In the genomic region with DNA sequence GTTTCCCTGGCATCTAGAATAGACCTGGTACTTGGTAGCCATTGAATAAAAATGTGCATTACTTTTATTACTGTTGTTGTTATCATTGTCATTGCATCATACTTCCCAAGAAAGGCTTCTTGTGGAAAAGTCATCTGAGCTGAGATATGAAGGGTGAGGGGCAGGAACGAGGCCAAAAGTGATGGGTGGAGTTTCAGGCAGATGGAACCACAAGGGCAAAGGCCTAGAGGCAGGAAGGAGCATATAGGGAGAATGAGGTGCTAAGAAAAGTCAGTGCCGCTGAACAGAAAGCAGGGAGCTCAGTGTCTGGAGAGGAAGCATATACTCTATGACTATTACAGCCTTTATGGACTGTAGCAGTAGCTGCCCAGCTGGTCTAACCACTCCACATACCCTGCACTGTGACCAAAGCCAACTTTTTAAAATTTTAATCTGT, we compare ENCODE assay signal across 17 cellular contexts.
DNase-seq lines count a peak whose midpoint lies in the region; ATAC-seq and TF ChIP-seq lines count a peak whose summit lies in the region.
"Had no signal": no experiment of that assay in that cellular context is flagged by ENCODE, and none has a peak within 500 bp of the region (broad histone marks: within the 10 kb centered on the region; RNA-seq: fewer than 3 reads in every experiment).

No MANE protein-coding gene starts in this region.

- H3K79me2 ChIP-seq in smooth muscle cell (ENCODE audit: low read depth): no peaks in the 10 kb centered on the region

- H3K36me3 Mint-ChIP-seq in activated T-cell treated with anti-CD3 and anti-CD28 coated beads, Interleukin-2, amount 50 U/mL, for 24 hours (ENCODE audit: low read depth): no peaks in the 10 kb centered on the region
- no peaks in the 10 kb centered on the region for H3K36me3 Mint-ChIP-seq in activated T-cell treated with anti-CD3 and anti-CD28 coated beads, Interleukin-2, amount 50 U/mL, for 4 hours (ENCODE audit: insufficient read depth)
- H3K36me3 Mint-ChIP-seq: T-cell had no signal

- no peak for ATAC-seq in activated T-cell treated with anti-CD3 and anti-CD28 coated beads, Interleukin-2, amount 50 U/mL, for 4 hours
- ATAC-seq in GM18502 (IDR thresholded peaks at IDR 0.05; ENCODE audit: poor library complexity, unreplicated experiment): no peak
- ATAC-seq in left lobe of liver: no peak
- ATAC-seq: stimulated activated naive CD8-positive, alpha-beta T cell treated with anti-CD3 and anti-CD28 coated beads, Interleukin-15, Interleukin-2, amounts not matched to agents 100 U/mL and 50 U/mL, for 24 hours; T-cell had no signal

- H3F3A ChIP-seq in smooth muscle cell (ENCODE audit: low read depth): no peaks in the 10 kb centered on the region

- peak overlapping the region; percentile 6 for H3K4me2 ChIP-seq in smooth muscle cell

- no peaks in the 10 kb centered on the region for H4K20me1 ChIP-seq in smooth muscle cell (ENCODE audit: low read depth)

- H3K4me1 ChIP-seq in smooth muscle cell (ENCODE audit: low read depth) (no peaks in the 10 kb centered on the region), adrenal gland (replicated peaks in 1 of 2) (no peaks in the 10 kb centered on the region)
- H3K4me1 ChIP-seq: uterus had no signal

- no peak overlapping the region for H3K9ac ChIP-seq in smooth muscle cell (ENCODE audit: low read depth)

- H3K27me3 Mint-ChIP-seq in activated T-cell treated with anti-CD3 and anti-CD28 coated beads, Interleukin-2, amount 50 U/mL, for 24 hours: no peaks in the 10 kb centered on the region
- H3K27me3 Mint-ChIP-seq in activated T-cell treated with anti-CD3 and anti-CD28 coated beads, Interleukin-2, amount 50 U/mL, for 4 hours (ENCODE audit: low read depth): no peaks in the 10 kb centered on the region
- H3K27me3 Mint-ChIP-seq: T-cell had no signal

- in situ Hi-C loops in SK-MEL-5 (cut with HindIII; ENCODE audit: low pct_unique_long_range_greater_than_20kb, low sequenced_read_pairs): no loop called here

- TF ChIP-seq CTCF in fibroblast of the aortic adventitia (IDR thresholded peaks at IDR 0.05; ENCODE audit: insufficient read depth, low read length) (no peak), smooth muscle cell (IDR thresholded peaks at IDR 0.05; ENCODE audit: borderline replicate concordance, insufficient read depth, poor library complexity, severe bottlenecking) (no peak), adrenal gland (IDR thresholded peaks at IDR 0.05) (no peak)

- WGBS in smooth muscle cell (ENCODE audit: low lambda C conversion rate): 40% methylated on average over 2 of the region's 2 CpGs
- WGBS in adrenal gland, 4 donors: 66 to 87% (median 74%) methylated on average over 2 of the region's 2 CpGs

- H3K4me1 Mint-ChIP-seq in activated T-cell treated with anti-CD3 and anti-CD28 coated beads, Interleukin-2, amount 50 U/mL, for 24 hours (ENCODE audit: low read depth): peaks cover 61% of the 10 kb centered on the region
- H3K4me1 Mint-ChIP-seq in activated T-cell treated with anti-CD3 and anti-CD28 coated beads, Interleukin-2, amount 50 U/mL, for 4 hours (ENCODE audit: low read depth): peaks cover 43% of the 10 kb centered on the region

- no peaks in the 10 kb centered on the region for H3K27me3 ChIP-seq in smooth muscle cell (ENCODE audit: low read depth)
- peaks cover 3% of the 10 kb centered on the region for H3K27me3 ChIP-seq in adrenal gland
- H3K27me3 ChIP-seq: uterus had no signal

- TF ChIP-seq POLR2A in adrenal gland (IDR thresholded peaks at IDR 0.05): no peak

- no peak overlapping the region for H3K4me3 Mint-ChIP-seq in activated T-cell treated with anti-CD3 and anti-CD28 coated beads, Interleukin-2, amount 50 U/mL, for 24 hours
- H3K4me3 Mint-ChIP-seq in activated T-cell treated with anti-CD3 and anti-CD28 coated beads, Interleukin-2, amount 50 U/mL, for 4 hours: no peak overlapping the region
- H3K4me3 Mint-ChIP-seq: HFFc6, T-cell had no signal

- intact Hi-C loops in adrenal gland (cut with DNase I): no loop called here

- no peak overlapping the region for H3K27ac ChIP-seq in smooth muscle cell (ENCODE audit: low read depth)
- no peak overlapping the region for H3K27ac ChIP-seq in adrenal gland
- H3K27ac ChIP-seq: RWPE1, uterus had no signal

- peak overlapping the region; percentile 13 for H3K27ac Mint-ChIP-seq in activated T-cell treated with anti-CD3 and anti-CD28 coated beads, Interleukin-2, amount 50 U/mL, for 24 hours
- H3K27ac Mint-ChIP-seq: HFFc6 had no signal

- H3K9me3 ChIP-seq in smooth muscle cell (replicated peaks; ENCODE audit: low read depth) (no peaks in the 10 kb centered on the region), adrenal gland (replicated peaks in 1 of 3) (no peaks in the 10 kb centered on the region)
- H3K9me3 ChIP-seq: uterus had no signal

- H3K36me3 ChIP-seq in smooth muscle cell (ENCODE audit: low read depth): no peaks in the 10 kb centered on the region
- no peaks in the 10 kb centered on the region for H3K36me3 ChIP-seq in adrenal gland (replicated peaks in 1 of 2)
- H3K36me3 ChIP-seq: uterus had no signal

- H3K9me3 Mint-ChIP-seq in activated T-cell treated with anti-CD3 and anti-CD28 coated beads, Interleukin-2, amount 50 U/mL, for 24 hours: no peaks in the 10 kb centered on the region
- H3K9me3 Mint-ChIP-seq in activated T-cell treated with anti-CD3 and anti-CD28 coated beads, Interleukin-2, amount 50 U/mL, for 4 hours: no peaks in the 10 kb centered on the region
- H3K9me3 Mint-ChIP-seq: HFFc6, T-cell had no signal

- no peak overlapping the region for H2AFZ ChIP-seq in smooth muscle cell (ENCODE audit: low read depth)

- H3K4me3 ChIP-seq in fibroblast of the aortic adventitia (ENCODE audit: low read depth, low read length) (no peak overlapping the region), smooth muscle cell (no peak overlapping the region), adrenal gland (no peak overlapping the region)
- H3K4me3 ChIP-seq: uterus had no signal

- DNase-seq in activated T-cell treated with anti-CD3 and anti-CD28 coated beads, Interleukin-2, amount 50 U/mL, for 24 hours: no peak
- DNase-seq in activated T-cell treated with anti-CD3 and anti-CD28 coated beads, Interleukin-2, amount 50 U/mL, for 4 hours: no peak
- peak; percentile 36 for DNase-seq in SK-MEL-5 (ENCODE audit: low read depth, low spot score)
- peak; percentile 85 for DNase-seq in fibroblast of the aortic adventitia (ENCODE audit: low read depth)
- DNase-seq in smooth muscle cell (lab: John Stamatoyannopoulos, UW; ENCODE audit: unreplicated experiment): no peak
- DNase-seq in left lobe of liver (ENCODE audit: low spot score): no peak
- no peak for DNase-seq in adrenal gland
- DNase-seq: activated T-cell treated with anti-CD3 and anti-CD28 coated beads, Interleukin-2, amount 50 U/mL, for 1 hour; amygdala; HFFc6; NCI-H1092; NCI-H748 treated with DMSO at 0.1 percent for 48 hours; stimulated activated naive CD8-positive, alpha-beta T cell treated with anti-CD3 and anti-CD28 coated beads, Interleukin-15, Interleukin-2, amounts not matched to agents 100 U/mL and 50 U/mL, for 24 hours; T-cell; uterus had no signal

Comparison
In these comparisons a context has a peak if more than half of its experiments do, and no peak if none do; other contexts are left out.
1. DNase-seq: peak in SK-MEL-5 (single experiment) and fibroblast of the aortic adventitia (single experiment); none in activated T-cell treated with anti-CD3 and anti-CD28 coated beads, Interleukin-2, amount 50 U/mL, for 24 hours (single experiment), activated T-cell treated with anti-CD3 and anti-CD28 coated beads, Interleukin-2, amount 50 U/mL, for 4 hours (single experiment), smooth muscle cell (single experiment), left lobe of liver (single experiment) and adrenal gland (0 of 7).